14 cellular contexts compared by ENCODE assay signal in the genomic region with DNA sequence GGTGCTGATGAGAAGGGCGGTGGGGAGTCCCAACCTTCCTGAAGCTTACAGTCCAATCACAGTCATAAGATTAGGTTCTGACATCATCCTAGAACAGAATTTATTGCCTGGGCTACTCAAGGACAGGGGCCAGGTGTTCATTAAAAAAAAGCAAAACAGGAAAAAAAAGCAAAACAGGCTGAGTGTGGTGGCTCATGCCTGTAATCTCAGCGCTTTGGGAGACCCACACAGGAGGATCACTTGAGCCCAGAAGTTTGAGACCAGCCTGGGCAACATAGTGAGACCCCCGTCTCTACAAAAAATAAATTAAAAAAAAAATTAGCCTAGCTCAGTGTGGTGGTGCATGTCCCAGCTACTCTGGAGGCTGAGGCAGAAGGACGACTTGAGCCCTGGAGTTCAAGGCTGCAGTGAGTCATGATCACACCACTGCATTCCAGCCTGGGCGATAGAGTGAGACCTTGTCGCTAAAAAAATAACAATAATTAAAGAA. TPM values are rescaled to one million over a fixed set of nuclear protein-coding genes. Genes with fewer than 3 reads are reported as not detected.
DNase-seq lines count a peak whose midpoint lies in the region; ATAC-seq, FAIRE-seq and TF ChIP-seq lines count a peak whose summit lies in the region.
"Had no signal": no experiment of that assay in that cellular context is flagged by ENCODE, and none has a peak within 500 bp of the region (broad histone marks: within the 10 kb centered on the region; RNA-seq: fewer than 3 reads in every experiment).

No MANE protein-coding gene starts in this region.

- peak overlapping the region in 2 of 11 experiments; percentile 86 to 92; a peak in 2 of 22 replicates for H3K9ac ChIP-seq in BLaER1 treated with 17β-estradiol and CSF1 and Interleukin-3, amounts not matched to agents 10 nM and 100 nM
- H3K9ac ChIP-seq in mesendoderm (ENCODE audit: low read length) = no peak overlapping the region
- no peak overlapping the region for H3K9ac ChIP-seq in neural progenitor cell

- H3K79me2 ChIP-seq in mesendoderm (ENCODE audit: control insufficient read depth, insufficient read depth, low read length) = peaks cover 46% of the 10 kb centered on the region
- peaks cover 79% of the 10 kb centered on the region for H3K79me2 ChIP-seq in neural progenitor cell (ENCODE audit: low read depth)

- peaks cover 99 to 100% (median 100%) of the 10 kb centered on the region in 11 experiments for H3K27me3 ChIP-seq in BLaER1 treated with 17β-estradiol and CSF1 and Interleukin-3, amounts not matched to agents 10 nM and 100 nM
- no peaks in the 10 kb centered on the region for H3K27me3 ChIP-seq in mesendoderm (ENCODE audit: insufficient read depth, low read length, poor library complexity)
- H3K27me3 ChIP-seq in left lung = peaks cover 0 to 13% of the 10 kb centered on the region in 2 donors
- peaks cover 18% of the 10 kb centered on the region for H3K27me3 ChIP-seq in neural progenitor cell
- H3K27me3 ChIP-seq in BE2C = no peaks in the 10 kb centered on the region
- H3K27me3 ChIP-seq: uterus had no signal

- H2AFZ ChIP-seq in neural progenitor cell (replicated peaks) = no peak overlapping the region

- no peaks in the 10 kb centered on the region for H3K36me3 ChIP-seq in BLaER1 treated with 17β-estradiol and CSF1 and Interleukin-3, amounts not matched to agents 10 nM and 100 nM
- H3K36me3 ChIP-seq in mesendoderm (ENCODE audit: control insufficient read depth, insufficient read depth, low read length) = no peaks in the 10 kb centered on the region
- H3K36me3 ChIP-seq in left lung = no peaks in the 10 kb centered on the region
- no peaks in the 10 kb centered on the region for H3K36me3 ChIP-seq in neural progenitor cell
- no peaks in the 10 kb centered on the region for H3K36me3 ChIP-seq in BE2C
- H3K36me3 ChIP-seq: uterus had no signal

- no peak overlapping the region for H2BK5ac ChIP-seq in mesendoderm (ENCODE audit: low read length)

- H2BK15ac ChIP-seq in mesendoderm (replicated peaks; ENCODE audit: low read depth) = no peak overlapping the region

- H3K4me2 ChIP-seq in BLaER1 treated with 17β-estradiol and CSF1 and Interleukin-3, amounts not matched to agents 10 nM and 100 nM = peak overlapping the region; percentile 60 to 84 (median 73); a peak in 21 of 22 replicates
- H3K4me2 ChIP-seq in mesendoderm (ENCODE audit: low read length) (no peak overlapping the region), neural progenitor cell (no peak overlapping the region)

- FAIRE-seq in GM18507 (lab: Jason Lieb, UNC) = peak; percentile 59

- peaks cover 51% of the 10 kb centered on the region for H3K4me1 Mint-ChIP-seq in activated T-helper 2 cell treated with anti-CD3 and anti-CD28 coated beads, Interferon-gamma antibody, Interleukin-2, Interleukin-4, amounts not matched to agents 10 μg/mL and 5 μg/mL and 100 μg/mL, durations not matched to agents 14 hours and 24 hours and 36 hours (ENCODE audit: low read depth)
- H3K4me1 Mint-ChIP-seq in neural progenitor cell = peaks cover 29% of the 10 kb centered on the region

- H4K20me1 ChIP-seq in BLaER1 treated with 17β-estradiol and CSF1 and Interleukin-3, amounts not matched to agents 10 nM and 100 nM = peaks cover 42 to 80% (median 62%) of the 10 kb centered on the region in 11 experiments; a peak in 21 of 22 replicates
- peaks cover 54% of the 10 kb centered on the region for H4K20me1 ChIP-seq in neural progenitor cell (ENCODE audit: low read depth)

- peaks cover 0 to 7% (median 0%) of the 10 kb centered on the region in 11 experiments; a peak in 1 of 22 replicates for H3K9me3 ChIP-seq in BLaER1 treated with 17β-estradiol and CSF1 and Interleukin-3, amounts not matched to agents 10 nM and 100 nM (replicated peaks in 1 of 11)
- H3K9me3 ChIP-seq in left lung (no peaks in the 10 kb centered on the region), neural progenitor cell (ENCODE audit: low read depth) (no peaks in the 10 kb centered on the region), BE2C (no peaks in the 10 kb centered on the region)
- H3K9me3 ChIP-seq: uterus had no signal

- H3K27ac ChIP-seq in BLaER1 treated with 17β-estradiol and CSF1 and Interleukin-3, amounts not matched to agents 10 nM and 100 nM = peak overlapping the region in 3 of 11 experiments; percentile 4 to 91 (median 86); a peak in 1 of 22 replicates
- H3K27ac ChIP-seq in mesendoderm (ENCODE audit: low read depth, low read length) (no peak overlapping the region), left lung (no peak overlapping the region), neural progenitor cell (no peak overlapping the region)

- H3K27ac Mint-ChIP-seq in activated T-helper 2 cell treated with anti-CD3 and anti-CD28 coated beads, Interferon-gamma antibody, Interleukin-2, Interleukin-4, amounts not matched to agents 10 μg/mL and 5 μg/mL and 100 μg/mL, durations not matched to agents 14 hours and 24 hours and 36 hours = no peak overlapping the region
- H3K27ac Mint-ChIP-seq in neural progenitor cell = no peak overlapping the region

- H3K9me3 Mint-ChIP-seq in activated T-helper 2 cell treated with anti-CD3 and anti-CD28 coated beads, Interferon-gamma antibody, Interleukin-2, Interleukin-4, amounts not matched to agents 10 μg/mL and 5 μg/mL and 100 μg/mL, durations not matched to agents 14 hours and 24 hours and 36 hours = no peaks in the 10 kb centered on the region
- H3K9me3 Mint-ChIP-seq in neural progenitor cell = no peaks in the 10 kb centered on the region

- intact Hi-C loops in activated T-helper 2 cell treated with anti-CD3 and anti-CD28 coated beads, Interferon-gamma antibody, Interleukin-2, Interleukin-4, amounts not matched to agents 10 μg/mL and 5 μg/mL and 100 μg/mL, durations not matched to agents 14 hours and 24 hours and 36 hours (cut with micrococcal nuclease) = no loop called here
- intact Hi-C loops in left lung (cut with DNase I) = no loop called here

- peaks cover 10% of the 10 kb centered on the region for H3K36me3 Mint-ChIP-seq in activated T-helper 2 cell treated with anti-CD3 and anti-CD28 coated beads, Interferon-gamma antibody, Interleukin-2, Interleukin-4, amounts not matched to agents 10 μg/mL and 5 μg/mL and 100 μg/mL, durations not matched to agents 14 hours and 24 hours and 36 hours (ENCODE audit: low read depth)
- peaks cover 1% of the 10 kb centered on the region for H3K36me3 Mint-ChIP-seq in neural progenitor cell

- peak overlapping the region; percentile 39 for H3K4me3 Mint-ChIP-seq in activated T-helper 2 cell treated with anti-CD3 and anti-CD28 coated beads, Interferon-gamma antibody, Interleukin-2, Interleukin-4, amounts not matched to agents 10 μg/mL and 5 μg/mL and 100 μg/mL, durations not matched to agents 14 hours and 24 hours and 36 hours (ENCODE audit: low read depth)
- no peak overlapping the region for H3K4me3 Mint-ChIP-seq in neural progenitor cell

- H3K23ac ChIP-seq in mesendoderm (ENCODE audit: low read length) = no peak overlapping the region

- DNase-seq in GM18507 (ENCODE audit: extremely low spot score, insufficient read length, low read depth) = no peak
- no peak for DNase-seq in activated T-helper 2 cell treated with anti-CD3 and anti-CD28 coated beads, Interferon-gamma antibody, Interleukin-2, Interleukin-4, amounts not matched to agents 10 μg/mL and 5 μg/mL and 100 μg/mL, durations not matched to agents 14 hours and 24 hours and 36 hours (ENCODE audit: low spot score)
- peak; percentile 30 for DNase-seq in mesendoderm
- DNase-seq in left lung = no peak
- no peak for DNase-seq in neural progenitor cell (ENCODE audit: low spot score)
- no peak for DNase-seq in BE2C
- DNase-seq in NCI-H446 (lab: John Stamatoyannopoulos, UW) = no peak
- DNase-seq: activated CD8-positive, alpha-beta memory T cell treated with anti-CD3 and anti-CD28 coated beads for 24 hours; foreskin fibroblast; NCI-H526; uterus had no signal

- no peak overlapping the region for H2BK120ac ChIP-seq in mesendoderm (ENCODE audit: low read depth, low read length)

- H3K4me3 ChIP-seq in BLaER1 treated with 17β-estradiol and CSF1 and Interleukin-3, amounts not matched to agents 10 nM and 100 nM = peak overlapping the region in 5 of 10 experiments; percentile 22 to 82 (median 74); a peak in 9 of 20 replicates
- no peak overlapping the region for H3K4me3 ChIP-seq in mesendoderm (ENCODE audit: low read length)
- no peak overlapping the region for H3K4me3 ChIP-seq in left lung
- no peak overlapping the region for H3K4me3 ChIP-seq in neural progenitor cell
- H3K4me3 ChIP-seq in BE2C (ENCODE audit: low read depth, low read length) = no peak overlapping the region
- H3K4me3 ChIP-seq: uterus had no signal

- TF ChIP-seq CTCF in left lung (IDR thresholded peaks at IDR 0.05) = no peak
- no peak for TF ChIP-seq CTCF in neural progenitor cell (IDR thresholded peaks at IDR 0.05)
- no peak for TF ChIP-seq CTCF in BE2C (IDR thresholded peaks at IDR 0.05; ENCODE audit: low read depth, low read length)

- no peak for ATAC-seq in left lung
- ATAC-seq: left lobe of liver, SK-N-SH treated with all-trans-retinoic acid at 6 μM for 48 hours had no signal

- H3K4me1 ChIP-seq in BLaER1 treated with 17β-estradiol and CSF1 and Interleukin-3, amounts not matched to agents 10 nM and 100 nM = peaks cover 51 to 66% (median 62%) of the 10 kb centered on the region in 10 experiments
- H3K4me1 ChIP-seq in mesendoderm (ENCODE audit: control insufficient read depth, low read depth, low read length) = peaks cover 6% of the 10 kb centered on the region
- H3K4me1 ChIP-seq in left lung = peaks cover 0 to 47% of the 10 kb centered on the region in 2 donors
- H3K4me1 ChIP-seq in neural progenitor cell = peaks cover 14% of the 10 kb centered on the region
- H3K4me1 ChIP-seq in BE2C = peaks cover 5% of the 10 kb centered on the region; the same call in 1 of the 2 replicates
- H3K4me1 ChIP-seq: uterus had no signal

- no peak overlapping the region for H3K56ac ChIP-seq in mesendoderm (ENCODE audit: low read length)

- no peak overlapping the region for H4K5ac ChIP-seq in mesendoderm (ENCODE audit: low read length)

- no peak overlapping the region for H2AK5ac ChIP-seq in mesendoderm (ENCODE audit: low read length)

- H3F3A ChIP-seq in neural progenitor cell (ENCODE audit: low read depth) = no peaks in the 10 kb centered on the region

- no peak overlapping the region for H3K18ac ChIP-seq in mesendoderm (ENCODE audit: low read length)

- no peaks in the 10 kb centered on the region for H3K79me1 ChIP-seq in mesendoderm (ENCODE audit: low read length)

- no peak overlapping the region for H3K4ac ChIP-seq in mesendoderm (ENCODE audit: low read depth, low read length)

- no CpG with 5 or more reads among the region's 6 CpGs for WGBS in mesendoderm (ENCODE audit: extremely low coverage, insufficient coverage, low lambda C conversion rate)

- H4K8ac ChIP-seq in mesendoderm (ENCODE audit: low read depth, low read length) = no peak overlapping the region

- no peaks in the 10 kb centered on the region for H3K27me3 Mint-ChIP-seq in activated T-helper 2 cell treated with anti-CD3 and anti-CD28 coated beads, Interferon-gamma antibody, Interleukin-2, Interleukin-4, amounts not matched to agents 10 μg/mL and 5 μg/mL and 100 μg/mL, durations not matched to agents 14 hours and 24 hours and 36 hours (ENCODE audit: low read depth)
- H3K27me3 Mint-ChIP-seq in neural progenitor cell (ENCODE audit: insufficient read depth, low read depth) = no peaks in the 10 kb centered on the region

RNA-seq across cellular contexts. Expression of gene RAB9A, which starts 3.0 kb away (rescaled TPM):
- 13.0 and 14.6 TPM in 2 replicates for total RNA-seq in activated T-helper 2 cell treated with anti-CD3 and anti-CD28 coated beads, Interferon-gamma antibody, Interleukin-2, Interleukin-4, amounts not matched to agents 10 μg/mL and 5 μg/mL and 100 μg/mL, durations not matched to agents 14 hours and 24 hours and 36 hours
- polyA plus RNA-seq in mesendoderm (2013, experiment 1 of 2) = 23.3 TPM
- 22.9 TPM for polyA plus RNA-seq in mesendoderm (2013, experiment 2 of 2)
- 10 to 100 TPM; 30.4 to 32.4 TPM for total RNA-seq in left lung
- total RNA-seq in neural progenitor cell (ENCODE audit: low replicate concordance) = 27.9 and 30.5 TPM in 2 replicates
- polyA plus RNA-seq in BE2C (2012; ENCODE audit: insufficient read depth, insufficient read length, low read depth) = 25.0 TPM

RNA-seq across cellular contexts. Expression of gene TCEANC, which starts 38.9 kb away (rescaled TPM):
- total RNA-seq in activated T-helper 2 cell treated with anti-CD3 and anti-CD28 coated beads, Interferon-gamma antibody, Interleukin-2, Interleukin-4, amounts not matched to agents 10 μg/mL and 5 μg/mL and 100 μg/mL, durations not matched to agents 14 hours and 24 hours and 36 hours = 2.5 and 2.8 TPM in 2 replicates
- polyA plus RNA-seq in mesendoderm (2013, experiment 1 of 2) = 1.1 TPM
- polyA plus RNA-seq in mesendoderm (2013, experiment 2 of 2) = 1.1 TPM
- total RNA-seq in left lung (1 to 10 TPM; 3.1 to 3.5 TPM), neural progenitor cell (ENCODE audit: low replicate concordance) (3.6 and 6.8 TPM in 2 replicates)
- polyA plus RNA-seq in BE2C (2012; ENCODE audit: insufficient read depth, insufficient read length, low read depth) = 4.5 TPM

RNA-seq across cellular contexts. Expression of gene TRAPPC2, which starts 42.5 kb away (rescaled TPM):
- total RNA-seq in activated T-helper 2 cell treated with anti-CD3 and anti-CD28 coated beads, Interferon-gamma antibody, Interleukin-2, Interleukin-4, amounts not matched to agents 10 μg/mL and 5 μg/mL and 100 μg/mL, durations not matched to agents 14 hours and 24 hours and 36 hours = 14.7 and 15.2 TPM in 2 replicates
- polyA plus RNA-seq in mesendoderm (2013, experiment 1 of 2) = 5.9 TPM
- polyA plus RNA-seq in mesendoderm (2013, experiment 2 of 2) = 5.5 TPM
- total RNA-seq in left lung (10 to 100 TPM; 13.2 to 20.7 TPM), neural progenitor cell (ENCODE audit: low replicate concordance) (24.9 and 31.6 TPM in 2 replicates)
- polyA plus RNA-seq in BE2C (2012; ENCODE audit: insufficient read depth, insufficient read length, low read depth) = 10.1 TPM

RNA-seq across cellular contexts. Expression of gene OFD1, which starts 42.7 kb away (rescaled TPM):
- 21.0 and 23.4 TPM in 2 replicates for total RNA-seq in activated T-helper 2 cell treated with anti-CD3 and anti-CD28 coated beads, Interferon-gamma antibody, Interleukin-2, Interleukin-4, amounts not matched to agents 10 μg/mL and 5 μg/mL and 100 μg/mL, durations not matched to agents 14 hours and 24 hours and 36 hours
- polyA plus RNA-seq in mesendoderm (2013, experiment 1 of 2) = 21.3 TPM
- 21.7 TPM for polyA plus RNA-seq in mesendoderm (2013, experiment 2 of 2)
- 10 to 100 TPM; 19.1 to 24.4 TPM for total RNA-seq in left lung
- 23.3 and 36.0 TPM in 2 replicates for total RNA-seq in neural progenitor cell (ENCODE audit: low replicate concordance)
- polyA plus RNA-seq in BE2C (2012; ENCODE audit: insufficient read depth, insufficient read length, low read depth) = 12.4 TPM

Comparison
In these comparisons a context has a peak if more than half of its experiments do, and no peak if none do; other contexts are left out.
1. H3K4me2 ChIP-seq: peak in BLaER1 treated with 17β-estradiol and CSF1 and Interleukin-3, amounts not matched to agents 10 nM and 100 nM (11 of 11); none in mesendoderm (single experiment) and neural progenitor cell (single experiment).